In genomic region chr11:9153651-9154050, GRCh38 we compare ENCODE assay signal across 17 cellular contexts.
A peak's percentile ranks its signal among the peaks of the same experiment; 100 is the strongest.
DNase-seq lines count a peak whose midpoint lies in the region; ATAC-seq and FAIRE-seq lines count a peak whose summit lies in the region.
"Had no signal": no experiment of that assay in that cellular context is flagged by ENCODE, and none has a peak within 500 bp of the region (broad histone marks: within the 10 kb centered on the region; RNA-seq: fewer than 3 reads in every experiment).

No MANE protein-coding gene starts in this region.

- no peaks in the 10 kb centered on the region for H3K4me1 ChIP-seq in small intestine (ENCODE audit: control insufficient read depth in 2 of 2, insufficient read depth in 1 of 2, low read depth in 1 of 2, low read length in 1 of 2)

- no peaks in the 10 kb centered on the region for H3K27me3 Mint-ChIP-seq in naive thymus-derived CD8-positive, alpha-beta T cell

- H3K4me1 Mint-ChIP-seq in naive thymus-derived CD8-positive, alpha-beta T cell = peaks cover 0 to 8% (median 2%) of the 10 kb centered on the region in 4 donors

- H3K27ac ChIP-seq in small intestine (ENCODE audit: low read depth in 1 of 2, low read length in 1 of 2) = no peak overlapping the region
- H3K27ac ChIP-seq: PC-9 had no signal

- peak; percentile 15 for DNase-seq in NCI-H146 (lab: John Stamatoyannopoulos, UW)
- DNase-seq in NCI-H146 treated with DMSO at 0.1 percent for 48 hours (lab: John Stamatoyannopoulos, UW; ENCODE audit: unreplicated experiment) = no peak
- peak; percentile 42 for DNase-seq in NCI-H1105 treated with DMSO at 0.1 percent for 48 hours (lab: John Stamatoyannopoulos, UW)
- DNase-seq in NCI-H69 (lab: John Stamatoyannopoulos, UW) = peak; percentile 53
- peak; percentile 68 for DNase-seq in small intestine
- no peak for DNase-seq in naive thymus-derived CD8-positive, alpha-beta T cell
- DNase-seq: Kasumi-1, NCI-H187, NCI-H446, NCI-H526 treated with DMSO at 0.1 percent for 48 hours, PC-9, RPMI8226, SHP77 had no signal

- H3K9me3 ChIP-seq in small intestine (ENCODE audit: control insufficient read depth, low read depth) = no peaks in the 10 kb centered on the region

- H3K36me3 ChIP-seq in small intestine (ENCODE audit: control insufficient read depth in 2 of 2, insufficient read depth in 2 of 2, low read length in 2 of 2) = peaks cover 0 to 6% of the 10 kb centered on the region in 2 donors

- WGBS in small intestine, 3 donors = 10 to 61% (median 38%) methylated on average over 2 of the region's 2 CpGs

- POLR2A ChIA-PET in naive thymus-derived CD8-positive, alpha-beta T cell (lab: Charles Lee) = no interaction called here

- FAIRE-seq in small intestine (lab: Jason Lieb, UNC) = no peak
- FAIRE-seq: H54 had no signal

- H3K4me3 ChIP-seq in small intestine (ENCODE audit: low read depth in 1 of 2, low read length in 2 of 2) = no peak overlapping the region
- H3K4me3 ChIP-seq: PC-9 had no signal

- no peaks in the 10 kb centered on the region for H3K27me3 ChIP-seq in small intestine (ENCODE audit: control insufficient read depth in 2 of 2, insufficient read depth in 2 of 2, low read length in 2 of 2)

- no peak overlapping the region for H3K27ac Mint-ChIP-seq in naive thymus-derived CD8-positive, alpha-beta T cell
- H3K27ac Mint-ChIP-seq: CD14-positive monocyte; T-helper 1 cell treated with Interleukin-12 subunit alpha and Interleukin-12 subunit beta and Interleukin-4 antibody, amounts not matched to agents 30 μg/mL and 1 μg/mL, for 36 hours had no signal

- H3K36me3 Mint-ChIP-seq in naive thymus-derived CD8-positive, alpha-beta T cell = peaks cover 4 to 82% (median 15%) of the 10 kb centered on the region in 3 donors

- ATAC-seq in naive thymus-derived CD8-positive, alpha-beta T cell = no peak
- ATAC-seq in HG02870 (IDR thresholded peaks at IDR 0.05; ENCODE audit: unreplicated experiment) = no peak

- no peaks in the 10 kb centered on the region for H3K9me3 Mint-ChIP-seq in naive thymus-derived CD8-positive, alpha-beta T cell
- H3K9me3 Mint-ChIP-seq: CD14-positive monocyte; T-helper 1 cell treated with Interleukin-12 subunit alpha and Interleukin-12 subunit beta and Interleukin-4 antibody, amounts not matched to agents 30 μg/mL and 1 μg/mL, for 36 hours had no signal

- H3K4me3 Mint-ChIP-seq in naive thymus-derived CD8-positive, alpha-beta T cell = no peak overlapping the region
- H3K4me3 Mint-ChIP-seq: CD14-positive monocyte; T-helper 1 cell treated with Interleukin-12 subunit alpha and Interleukin-12 subunit beta and Interleukin-4 antibody, amounts not matched to agents 30 μg/mL and 1 μg/mL, for 36 hours had no signal

Comparison
In these comparisons a context has a peak if more than half of its experiments do, and no peak if none do; other contexts are left out.
1. DNase-seq: peak in NCI-H146 (single experiment), NCI-H1105 treated with DMSO at 0.1 percent for 48 hours (single experiment), NCI-H69 (single experiment) and small intestine (single experiment); none in NCI-H146 treated with DMSO at 0.1 percent for 48 hours (single experiment) and naive thymus-derived CD8-positive, alpha-beta T cell (0 of 10).